1 cellular context compared by ENCODE assay signal in the genomic region with DNA sequence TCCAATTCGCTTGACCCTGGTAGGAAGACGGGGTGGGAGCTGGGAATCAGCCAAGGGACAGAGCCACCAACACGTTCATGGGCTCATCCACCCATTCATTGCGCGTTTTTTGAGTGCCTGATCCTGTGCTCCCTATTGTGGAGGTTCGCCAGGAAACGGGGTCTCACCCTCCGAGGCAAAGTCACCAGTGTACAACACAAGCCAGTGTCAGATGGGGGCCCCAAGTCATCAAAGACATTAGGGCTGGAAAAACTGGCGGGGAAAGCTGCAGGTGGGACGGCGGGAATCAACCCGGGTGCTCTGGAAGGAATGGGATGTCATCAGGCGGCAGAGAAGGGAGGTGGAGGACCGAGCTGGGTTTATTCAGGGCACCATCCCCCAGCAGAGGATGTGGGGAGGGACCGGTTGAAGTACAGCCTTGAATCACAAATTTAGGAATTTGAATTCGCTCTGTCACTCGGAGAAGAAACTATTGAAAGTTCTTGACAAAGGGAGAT.
A peak's percentile ranks its signal among the peaks of the same experiment; 100 is the strongest.
TF ChIP-seq lines count a peak whose summit lies in the region.

No MANE protein-coding gene starts in this region.

TF ChIP-seq in GM12878, 131 proteins besides CTCF, POLR2A, EP300 and RAD21:
- TF ChIP-seq CREB1 (IDR thresholded peaks at IDR 0.05; ENCODE audit: low read depth) = no peak
- TF ChIP-seq MLLT1 (IDR thresholded peaks at IDR 0.05) = peak; percentile 91
- TF ChIP-seq, protein P1, sequence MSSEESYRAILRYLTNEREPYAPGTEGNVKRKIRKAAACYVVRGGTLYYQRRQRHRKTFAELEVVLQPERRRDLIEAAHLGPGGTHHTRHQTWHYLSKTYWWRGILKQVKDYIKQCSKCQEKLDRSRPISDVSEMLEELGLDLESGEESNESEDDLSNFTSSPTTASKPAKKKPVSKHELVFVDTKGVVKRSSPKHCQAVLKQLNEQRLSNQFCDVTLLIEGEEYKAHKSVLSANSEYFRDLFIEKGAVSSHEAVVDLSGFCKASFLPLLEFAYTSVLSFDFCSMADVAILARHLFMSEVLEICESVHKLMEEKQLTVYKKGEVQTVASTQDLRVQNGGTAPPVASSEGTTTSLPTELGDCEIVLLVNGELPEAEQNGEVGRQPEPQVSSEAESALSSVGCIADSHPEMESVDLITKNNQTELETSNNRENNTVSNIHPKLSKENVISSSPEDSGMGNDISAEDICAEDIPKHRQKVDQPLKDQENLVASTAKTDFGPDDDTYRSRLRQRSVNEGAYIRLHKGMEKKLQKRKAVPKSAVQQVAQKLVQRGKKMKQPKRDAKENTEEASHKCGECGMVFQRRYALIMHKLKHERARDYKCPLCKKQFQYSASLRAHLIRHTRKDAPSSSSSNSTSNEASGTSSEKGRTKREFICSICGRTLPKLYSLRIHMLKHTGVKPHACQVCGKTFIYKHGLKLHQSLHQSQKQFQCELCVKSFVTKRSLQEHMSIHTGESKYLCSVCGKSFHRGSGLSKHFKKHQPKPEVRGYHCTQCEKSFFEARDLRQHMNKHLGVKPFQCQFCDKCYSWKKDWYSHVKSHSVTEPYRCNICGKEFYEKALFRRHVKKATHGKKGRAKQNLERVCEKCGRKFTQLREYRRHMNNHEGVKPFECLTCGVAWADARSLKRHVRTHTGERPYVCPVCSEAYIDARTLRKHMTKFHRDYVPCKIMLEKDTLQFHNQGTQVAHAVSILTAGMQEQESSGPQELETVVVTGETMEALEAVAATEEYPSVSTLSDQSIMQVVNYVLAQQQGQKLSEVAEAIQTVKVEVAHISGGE (CRISPR knock-in tag; IDR thresholded peaks at IDR 0.05) = no peak
- TF ChIP-seq, protein P2, sequence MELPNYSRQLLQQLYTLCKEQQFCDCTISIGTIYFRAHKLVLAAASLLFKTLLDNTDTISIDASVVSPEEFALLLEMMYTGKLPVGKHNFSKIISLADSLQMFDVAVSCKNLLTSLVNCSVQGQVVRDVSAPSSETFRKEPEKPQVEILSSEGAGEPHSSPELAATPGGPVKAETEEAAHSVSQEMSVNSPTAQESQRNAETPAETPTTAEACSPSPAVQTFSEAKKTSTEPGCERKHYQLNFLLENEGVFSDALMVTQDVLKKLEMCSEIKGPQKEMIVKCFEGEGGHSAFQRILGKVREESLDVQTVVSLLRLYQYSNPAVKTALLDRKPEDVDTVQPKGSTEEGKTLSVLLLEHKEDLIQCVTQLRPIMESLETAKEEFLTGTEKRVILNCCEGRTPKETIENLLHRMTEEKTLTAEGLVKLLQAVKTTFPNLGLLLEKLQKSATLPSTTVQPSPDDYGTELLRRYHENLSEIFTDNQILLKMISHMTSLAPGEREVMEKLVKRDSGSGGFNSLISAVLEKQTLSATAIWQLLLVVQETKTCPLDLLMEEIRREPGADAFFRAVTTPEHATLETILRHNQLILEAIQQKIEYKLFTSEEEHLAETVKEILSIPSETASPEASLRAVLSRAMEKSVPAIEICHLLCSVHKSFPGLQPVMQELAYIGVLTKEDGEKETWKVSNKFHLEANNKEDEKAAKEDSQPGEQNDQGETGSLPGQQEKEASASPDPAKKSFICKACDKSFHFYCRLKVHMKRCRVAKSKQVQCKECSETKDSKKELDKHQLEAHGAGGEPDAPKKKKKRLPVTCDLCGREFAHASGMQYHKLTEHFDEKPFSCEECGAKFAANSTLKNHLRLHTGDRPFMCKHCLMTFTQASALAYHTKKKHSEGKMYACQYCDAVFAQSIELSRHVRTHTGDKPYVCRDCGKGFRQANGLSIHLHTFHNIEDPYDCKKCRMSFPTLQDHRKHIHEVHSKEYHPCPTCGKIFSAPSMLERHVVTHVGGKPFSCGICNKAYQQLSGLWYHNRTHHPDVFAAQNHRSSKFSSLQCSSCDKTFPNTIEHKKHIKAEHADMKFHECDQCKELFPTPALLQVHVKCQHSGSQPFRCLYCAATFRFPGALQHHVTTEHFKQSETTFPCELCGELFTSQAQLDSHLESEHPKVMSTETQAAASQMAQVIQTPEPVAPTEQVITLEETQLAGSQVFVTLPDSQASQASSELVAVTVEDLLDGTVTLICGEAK (IDR thresholded peaks at IDR 0.05; ENCODE audit: borderline replicate concordance) = peak; percentile 21; the same call in 1 of the 2 replicates
TF ChIP-seq in GM12878: peak in this region for 2.
